In genomic region chr6:143264996-143265734, GRCh38 we compare ENCODE assay signal across 19 cellular contexts.
"Had no signal": no experiment of that assay in that cellular context is flagged by ENCODE, and none has a peak within 500 bp of the region (broad histone marks: within the 10 kb centered on the region; RNA-seq: fewer than 3 reads in every experiment).

No MANE protein-coding gene starts in this region.

- H3K4me3 Mint-ChIP-seq: activated CD4-positive, alpha-beta memory T cell treated with anti-CD3 and anti-CD28 coated beads, Interleukin-2, amount 10 ng/mL, durations not matched to agents 7 days and 5 days; activated naive CD4-positive, alpha-beta T cell treated with anti-CD3 and anti-CD28 coated beads, Interleukin-2, amount 10 ng/mL, durations not matched to agents 7 days and 5 days; activated T-cell treated with anti-CD3 and anti-CD28 coated beads, Interleukin-2, amount 50 U/mL, for 72 hours; naive B cell; stimulated activated memory B cell treated with anti-CD40 and anti-IgM and Interleukin-4, amounts not matched to agents 10 μg/mL and 1 μg/mL and 100 μg/mL, for 72 hours; T-helper 17 cell had no signal

- H3K9me3 Mint-ChIP-seq: activated CD4-positive, alpha-beta memory T cell treated with anti-CD3 and anti-CD28 coated beads, Interleukin-2, amount 10 ng/mL, durations not matched to agents 7 days and 5 days; activated naive CD4-positive, alpha-beta T cell treated with anti-CD3 and anti-CD28 coated beads, Interleukin-2, amount 10 ng/mL, durations not matched to agents 7 days and 5 days; activated T-cell treated with anti-CD3 and anti-CD28 coated beads, Interleukin-2, amount 50 U/mL, for 72 hours had no signal

- ATAC-seq: activated T-cell treated with anti-CD3 and anti-CD28 coated beads, Interleukin-2, amount 50 U/mL, for 72 hours; gastrocnemius medialis; left colon; lower lobe of right lung; sciatic nerve; stimulated activated memory B cell treated with anti-CD40 and anti-IgM and Interleukin-4, amounts not matched to agents 10 μg/mL and 1 μg/mL and 100 μg/mL, for 72 hours; T-helper 17 cell had no signal

- DNase-seq: activated CD4-positive, alpha-beta memory T cell treated with anti-CD3 and anti-CD28 coated beads, Interleukin-2, amount 10 ng/mL, durations not matched to agents 7 days and 5 days; activated CD4-positive, alpha-beta T cell treated with anti-CD3 and anti-CD28 coated beads for 48 hours; activated effector memory CD4-positive, alpha-beta T cell treated with Interleukin-2 at 50 U/mL for 16 hours; activated naive CD4-positive, alpha-beta T cell treated with anti-CD3 and anti-CD28 coated beads, Interleukin-2, amount 10 ng/mL, durations not matched to agents 7 days and 5 days; activated T-cell treated with anti-CD3 and anti-CD28 coated beads, Interleukin-2, amount 50 U/mL, for 72 hours; gastrocnemius medialis; islet precursor cell; left colon; lower lobe of right lung; naive B cell; stimulated activated CD4-positive, alpha-beta T cell treated with anti-CD3 and anti-CD28 coated beads, Interleukin-15, amount 100 ng/mL, for 24 hours; SW 1271; T-helper 17 cell had no signal

- H3K4me1 ChIP-seq: gastrocnemius medialis, lower lobe of right lung had no signal

- H3K27ac Mint-ChIP-seq: activated CD4-positive, alpha-beta memory T cell treated with anti-CD3 and anti-CD28 coated beads, Interleukin-2, amount 10 ng/mL, durations not matched to agents 7 days and 5 days; activated naive CD4-positive, alpha-beta T cell treated with anti-CD3 and anti-CD28 coated beads, Interleukin-2, amount 10 ng/mL, durations not matched to agents 7 days and 5 days; activated T-cell treated with anti-CD3 and anti-CD28 coated beads, Interleukin-2, amount 50 U/mL, for 72 hours; stimulated activated memory B cell treated with anti-CD40 and anti-IgM and Interleukin-4, amounts not matched to agents 10 μg/mL and 1 μg/mL and 100 μg/mL, for 72 hours; T-helper 17 cell had no signal

- H3K36me3 ChIP-seq: cardiac muscle cell, gastrocnemius medialis, lower lobe of right lung, thoracic aorta, upper lobe of left lung had no signal

- H3K27me3 ChIP-seq: cardiac muscle cell, gastrocnemius medialis, upper lobe of left lung had no signal

- H3K27ac ChIP-seq: cardiac muscle cell, gastrocnemius medialis, lower lobe of right lung, thoracic aorta, upper lobe of left lung had no signal

- H3K36me3 Mint-ChIP-seq: activated naive CD4-positive, alpha-beta T cell treated with anti-CD3 and anti-CD28 coated beads, Interleukin-2, amount 10 ng/mL, durations not matched to agents 7 days and 5 days; naive B cell had no signal

- H3K9me3 ChIP-seq: gastrocnemius medialis, lower lobe of right lung, thoracic aorta, upper lobe of left lung had no signal

- H3K4me1 Mint-ChIP-seq: activated CD4-positive, alpha-beta memory T cell treated with anti-CD3 and anti-CD28 coated beads, Interleukin-2, amount 10 ng/mL, durations not matched to agents 7 days and 5 days; activated naive CD4-positive, alpha-beta T cell treated with anti-CD3 and anti-CD28 coated beads, Interleukin-2, amount 10 ng/mL, durations not matched to agents 7 days and 5 days; naive B cell; T-helper 17 cell had no signal

- H3K27me3 Mint-ChIP-seq: activated CD4-positive, alpha-beta memory T cell treated with anti-CD3 and anti-CD28 coated beads, Interleukin-2, amount 10 ng/mL, durations not matched to agents 7 days and 5 days; activated naive CD4-positive, alpha-beta T cell treated with anti-CD3 and anti-CD28 coated beads, Interleukin-2, amount 10 ng/mL, durations not matched to agents 7 days and 5 days; naive B cell; stimulated activated memory B cell treated with anti-CD40 and anti-IgM and Interleukin-4, amounts not matched to agents 10 μg/mL and 1 μg/mL and 100 μg/mL, for 72 hours; T-helper 17 cell had no signal

- H3K4me3 ChIP-seq: cardiac muscle cell, gastrocnemius medialis, lower lobe of right lung, smooth muscle cell, thoracic aorta, upper lobe of left lung had no signal
